8 cellular contexts compared by ENCODE assay signal in the genomic region with DNA sequence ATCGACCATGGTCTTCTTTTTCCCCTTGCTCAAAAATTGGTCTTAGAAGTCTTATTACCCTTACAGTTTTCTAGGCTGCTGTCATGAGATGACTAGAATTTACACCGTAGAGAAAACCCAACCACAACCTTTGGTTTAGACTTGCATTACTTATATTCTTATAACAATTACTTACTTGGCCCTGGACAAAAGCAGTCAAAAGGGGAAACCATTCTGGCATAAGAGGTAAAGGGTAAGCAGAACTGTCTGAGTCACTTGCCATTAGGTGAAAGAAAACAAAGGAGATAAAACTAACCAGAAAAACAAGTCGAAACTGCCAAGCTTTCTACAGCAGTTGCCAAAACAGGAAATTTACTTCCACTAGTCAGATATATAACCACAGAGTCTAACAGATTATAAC. TPM values are rescaled to one million over a fixed set of nuclear protein-coding genes. Genes with fewer than 3 reads are reported as not detected.
DNase-seq lines count a peak whose midpoint lies in the region; ATAC-seq and TF ChIP-seq lines count a peak whose summit lies in the region.

No MANE protein-coding gene starts in this region.

- peaks cover 58% of the 10 kb centered on the region for H3K36me3 Mint-ChIP-seq in activated CD4-positive, alpha-beta T cell treated with anti-CD3 and anti-CD28 coated beads, Interleukin-2, amount 10 ng/mL, durations not matched to agents 24 days and 14 days (ENCODE audit: low read depth)

- H3K36me3 ChIP-seq in Panc1 (ENCODE audit: control insufficient read depth, insufficient read depth, low read length) = no peaks in the 10 kb centered on the region; the same call in none of the 2 replicates
- peaks cover 0 to 22% (median 8%) of the 10 kb centered on the region in 4 donors for H3K36me3 ChIP-seq in esophagus muscularis mucosa
- peaks cover 0 to 56% (median 11%) of the 10 kb centered on the region in 6 donors for H3K36me3 ChIP-seq in spleen

- peak; percentile 85 for ATAC-seq in HG02973 (IDR thresholded peaks at IDR 0.05; ENCODE audit: unreplicated experiment)
- ATAC-seq in Panc1 = peak; percentile 53; the same call in 1 of the 2 replicates

- H3K27ac ChIP-seq in Panc1 (ENCODE audit: low read length) = peak overlapping the region; percentile 76
- H3K27ac ChIP-seq in esophagus muscularis mucosa (replicated peaks in 1 of 4) = peak overlapping the region; percentile 71 to 81 (median 74)
- H3K27ac ChIP-seq in spleen = peak overlapping the region in 7 of 8 donors; percentile 23 to 65 (median 55)

- peaks cover 56% of the 10 kb centered on the region for H3K4me1 ChIP-seq in Panc1 (ENCODE audit: control insufficient read depth, insufficient read depth, low read length)
- H3K4me1 ChIP-seq in esophagus muscularis mucosa = peaks cover 65 to 76% (median 71%) of the 10 kb centered on the region in 4 donors
- H3K4me1 ChIP-seq in spleen = peaks cover 17 to 64% (median 35%) of the 10 kb centered on the region in 6 donors

- H3K27me3 ChIP-seq in Panc1 (ENCODE audit: control insufficient read depth, insufficient read depth, low read length) (no peaks in the 10 kb centered on the region), esophagus muscularis mucosa (no peaks in the 10 kb centered on the region), spleen (replicated peaks in 1 of 7) (no peaks in the 10 kb centered on the region)

- no peaks in the 10 kb centered on the region for H3K27me3 Mint-ChIP-seq in activated CD4-positive, alpha-beta T cell treated with anti-CD3 and anti-CD28 coated beads, Interleukin-2, amount 10 ng/mL, durations not matched to agents 24 days and 14 days

- peak overlapping the region; percentile 89 for H3K27ac Mint-ChIP-seq in activated CD4-positive, alpha-beta T cell treated with anti-CD3 and anti-CD28 coated beads, Interleukin-2, amount 10 ng/mL, durations not matched to agents 24 days and 14 days

- H3K9me3 ChIP-seq in Panc1 (ENCODE audit: control insufficient read depth, insufficient read depth, low read depth, low read length) = no peaks in the 10 kb centered on the region
- H3K9me3 ChIP-seq in esophagus muscularis mucosa = no peaks in the 10 kb centered on the region
- H3K9me3 ChIP-seq in spleen = peaks cover 0 to 6% (median 0%) of the 10 kb centered on the region in 8 donors

- CTCF ChIA-PET in Panc1 (lab: Charles Lee) = no interaction called here

- in situ Hi-C loops in Panc1 (cut with HindIII; ENCODE audit: low pct_unique_long_range_greater_than_20kb, low sequenced_read_pairs) = no loop called here

- POLR2A ChIA-PET in Panc1 (lab: Charles Lee) = no interaction called here

- H3K4me3 Mint-ChIP-seq in activated CD4-positive, alpha-beta T cell treated with anti-CD3 and anti-CD28 coated beads, Interleukin-2, amount 10 ng/mL, durations not matched to agents 24 days and 14 days = peak overlapping the region; percentile 69

- no TSS peak for BruUV-seq in Panc1 (replicated peaks; lab: Mats Ljungman, UMichigan)

- TF ChIP-seq CTCF in Panc1 (IDR thresholded peaks at IDR 0.05) (no peak), esophagus muscularis mucosa (IDR thresholded peaks at IDR 0.05) (no peak), spleen (IDR thresholded peaks at IDR 0.05 in 8 of 11, conservative IDR thresholded peaks at IDR 0.05 in 3 of 11) (no peak)

- 37% methylated on average over 3 of the region's 3 CpGs for WGBS in esophagus muscularis mucosa
- WGBS in spleen, 5 donors = 21 to 33% (median 27%) methylated on average over 3 of the region's 3 CpGs

- no peak for TF ChIP-seq EP300 in esophagus muscularis mucosa (IDR thresholded peaks at IDR 0.05)

- no peak overlapping the region; a peak in 1 of 4 replicates for H3K4me3 ChIP-seq in Panc1 (ENCODE audit: low read depth in 2 of 2, low read length in 2 of 2)
- H3K4me3 ChIP-seq in esophagus muscularis mucosa = peak overlapping the region in 1 of 4 donors; percentile 0
- peak overlapping the region in 1 of 8 donors; percentile 0 for H3K4me3 ChIP-seq in spleen

- peak; percentile 75 for DNase-seq in activated CD4-positive, alpha-beta T cell treated with anti-CD3 and anti-CD28 coated beads, Interleukin-2, amount 10 ng/mL, durations not matched to agents 24 days and 14 days
- no peak for DNase-seq in activated CD4-positive, alpha-beta T cell treated with anti-CD3 and anti-CD28 coated beads, Interleukin-2, amount 50 U/mL, for 1 hour
- no peak for DNase-seq in Panc1 (ENCODE audit: low read depth, low spot score)
- DNase-seq in esophagus muscularis mucosa (ENCODE audit: extremely low spot score) = no peak
- no peak for DNase-seq in spleen
- DNase-seq in dedifferentiated amniotic fluid mesenchymal stem cell (ENCODE audit: extremely low spot score) = no peak
- DNase-seq in HK-2 (ENCODE audit: unreplicated experiment) = no peak

- TF ChIP-seq POLR2A in esophagus muscularis mucosa (IDR thresholded peaks at IDR 0.05; ENCODE audit: low read depth) (no peak), spleen (IDR thresholded peaks at IDR 0.05) (no peak)

- H3K4me1 Mint-ChIP-seq in activated CD4-positive, alpha-beta T cell treated with anti-CD3 and anti-CD28 coated beads, Interleukin-2, amount 10 ng/mL, durations not matched to agents 24 days and 14 days = peaks cover 53% of the 10 kb centered on the region

- peaks cover 13% of the 10 kb centered on the region for H3K9me3 Mint-ChIP-seq in activated CD4-positive, alpha-beta T cell treated with anti-CD3 and anti-CD28 coated beads, Interleukin-2, amount 10 ng/mL, durations not matched to agents 24 days and 14 days

- intact Hi-C loops in activated CD4-positive, alpha-beta T cell treated with anti-CD3 and anti-CD28 coated beads, Interleukin-2, amount 10 ng/mL, durations not matched to agents 24 days and 14 days (cut with micrococcal nuclease) = loop anchor here (1.0 to 10.0 kb wide), 10 partner anchors 8 to 1053 kb away; a partner anchor contains a TSS
- intact Hi-C loops in Panc1 (cut with micrococcal nuclease; ENCODE audit: unreplicated experiment) = loop anchor here (5.0 kb wide), 1 partner anchor 215 kb away; no protein-coding TSS in a partner anchor
- intact Hi-C loops in esophagus muscularis mucosa (cut with DNase I) = no loop called here
- intact Hi-C loops in spleen (cut with DNase I; ENCODE audit: low total_unique reads) = no loop called here

RNA-seq across cellular contexts. Expression of a gene that starts 17.9 kb away (rescaled TPM):
- 26.7 and 27.0 TPM in 2 replicates for total RNA-seq in activated CD4-positive, alpha-beta T cell treated with anti-CD3 and anti-CD28 coated beads, Interleukin-2, amount 10 ng/mL, durations not matched to agents 24 days and 14 days
- 54.0 TPM for total RNA-seq in Panc1 (2021; ENCODE audit: unreplicated experiment)
- 25.5 TPM for polyA plus RNA-seq in Panc1 (2012; ENCODE audit: insufficient read length)
- 100 to 1,000 TPM; 109 to 192 (median 137) TPM for total RNA-seq in esophagus muscularis mucosa
- 10 to 100 TPM; 24.7 to 71.6 (median 44.1) TPM for total RNA-seq in spleen
- 1 to 10 TPM; 3.2 to 6.7 (median 5.0) TPM for polyA plus RNA-seq in spleen

Comparison
In these comparisons a context has a peak if more than half of its experiments do, and no peak if none do; other contexts are left out.
1. intact Hi-C loops: an anchor here in activated CD4-positive, alpha-beta T cell treated with anti-CD3 and anti-CD28 coated beads, Interleukin-2, amount 10 ng/mL, durations not matched to agents 24 days and 14 days (1.0 to 10.0 kb wide) and Panc1 (5.0 kb wide); none called in esophagus muscularis mucosa and spleen.